ENCODE assay signal across 8 cellular contexts in genomic region chr9:73022353-73022752, GRCh38.
"Had no signal": no experiment of that assay in that cellular context is flagged by ENCODE, and none has a peak within 500 bp of the region (broad histone marks: within the 10 kb centered on the region; RNA-seq: fewer than 3 reads in every experiment).

No MANE protein-coding gene starts in this region.

- H3K4me3 Mint-ChIP-seq: activated B cell treated with CpG ODN at 0.5 μM for 24 hours; activated CD4-positive, alpha-beta memory T cell treated with anti-CD3 and anti-CD28 coated beads, Interleukin-2, amount 10 ng/mL, durations not matched to agents 7 days and 5 days; activated T-cell treated with anti-CD3 and anti-CD28 coated beads, Interleukin-2, amount 50 U/mL, for 4 hours had no signal

- DNase-seq: activated B cell treated with CpG ODN at 0.5 μM for 24 hours, esophagus squamous epithelium, occipital lobe had no signal

- H3K9me3 Mint-ChIP-seq: activated CD4-positive, alpha-beta memory T cell treated with anti-CD3 and anti-CD28 coated beads, Interleukin-2, amount 10 ng/mL, durations not matched to agents 7 days and 5 days; activated T-cell treated with anti-CD3 and anti-CD28 coated beads, Interleukin-2, amount 50 U/mL, for 4 hours had no signal

- H3K27me3 ChIP-seq: breast epithelium, esophagus squamous epithelium, tibial nerve had no signal

- H3K27ac Mint-ChIP-seq: activated B cell treated with CpG ODN at 0.5 μM for 24 hours; activated CD4-positive, alpha-beta memory T cell treated with anti-CD3 and anti-CD28 coated beads, Interleukin-2, amount 10 ng/mL, durations not matched to agents 7 days and 5 days had no signal

- H3K27ac ChIP-seq: breast epithelium, coronary artery had no signal

- H3K9me3 ChIP-seq: esophagus squamous epithelium had no signal

- H3K36me3 ChIP-seq: breast epithelium, esophagus squamous epithelium, tibial nerve had no signal

- H3K4me1 ChIP-seq: breast epithelium had no signal

- H3K4me3 ChIP-seq: breast epithelium, esophagus squamous epithelium, tibial nerve had no signal
